11 cellular contexts compared by ENCODE assay signal in the genomic region with DNA sequence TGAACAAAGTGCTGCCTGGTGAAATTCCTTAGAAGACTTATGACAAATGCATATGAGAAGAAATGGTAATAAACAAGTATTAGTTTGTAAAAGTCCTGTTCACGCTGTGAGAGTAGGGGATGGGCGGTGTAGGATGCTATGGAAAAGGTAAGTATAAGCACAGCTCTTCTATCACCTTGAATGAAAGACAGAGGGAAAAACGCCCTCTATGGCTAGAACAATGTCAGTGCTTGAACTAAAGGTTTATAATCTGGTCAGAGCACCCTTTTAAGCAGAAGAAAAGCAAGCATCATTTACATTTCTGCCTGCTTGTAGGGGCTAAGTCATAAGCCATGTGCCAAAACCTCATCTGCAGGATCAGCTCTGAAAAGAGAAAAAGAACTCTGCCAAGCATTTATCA.
A peak's percentile ranks its signal among the peaks of the same experiment; 100 is the strongest.
DNase-seq lines count a peak whose midpoint lies in the region; ATAC-seq and TF ChIP-seq lines count a peak whose summit lies in the region.
"Had no signal": no experiment of that assay in that cellular context is flagged by ENCODE, and none has a peak within 500 bp of the region (broad histone marks: within the 10 kb centered on the region; RNA-seq: fewer than 3 reads in every experiment).

No MANE protein-coding gene starts in this region.

- H3K4me3 ChIP-seq in dorsolateral prefrontal cortex (no peak overlapping the region), smooth muscle cell (no peak overlapping the region)

- H3K4me1 ChIP-seq in smooth muscle cell (ENCODE audit: low read depth) = peaks cover 4% of the 10 kb centered on the region

- H3K4me2 ChIP-seq in smooth muscle cell = no peak overlapping the region

- TF ChIP-seq CTCF in dorsolateral prefrontal cortex (IDR thresholded peaks at IDR 0.05 in 54 of 56, conservative IDR thresholded peaks at IDR 0.05 in 2 of 56; ENCODE audit: low read depth in 1 of 56, partially characterized antibody in 56 of 56) = peak in 50 of 56 donors; percentile 8 to 63 (median 36)
- TF ChIP-seq CTCF in smooth muscle cell (IDR thresholded peaks at IDR 0.05; ENCODE audit: borderline replicate concordance, insufficient read depth, poor library complexity, severe bottlenecking) = peak; percentile 32

- H4K20me1 ChIP-seq in smooth muscle cell (ENCODE audit: low read depth) = no peaks in the 10 kb centered on the region

- intact Hi-C loops in dorsolateral prefrontal cortex (cut with DNase I) = loop anchor here (10.0 kb wide), 3 partner anchors 59 to 601 kb away; a partner anchor contains a TSS

- peak overlapping the region; percentile 83 for H3K9ac ChIP-seq in smooth muscle cell (ENCODE audit: low read depth)

- WGBS in smooth muscle cell (ENCODE audit: low lambda C conversion rate) = 68% methylated on average over 3 of the region's 3 CpGs

- no peak for ATAC-seq in GM19395 (IDR thresholded peaks at IDR 0.05; ENCODE audit: unreplicated experiment)

- H3K27me3 ChIP-seq in dorsolateral prefrontal cortex (no peaks in the 10 kb centered on the region), smooth muscle cell (ENCODE audit: low read depth) (no peaks in the 10 kb centered on the region)

- no peaks in the 10 kb centered on the region for H3K9me3 ChIP-seq in smooth muscle cell (replicated peaks; ENCODE audit: low read depth)

- no peak overlapping the region for H2AFZ ChIP-seq in smooth muscle cell (ENCODE audit: low read depth)

- H3K27ac ChIP-seq in dorsolateral prefrontal cortex (peak overlapping the region in 19 of 59 donors; percentile 8 to 81 (median 71)), smooth muscle cell (ENCODE audit: low read depth) (peak overlapping the region; percentile 95), substantia nigra (ENCODE audit: low read depth, low read length, poor library complexity, severe bottlenecking) (no peak overlapping the region)
- H3K27ac ChIP-seq: HL-60 had no signal

- H3F3A ChIP-seq in smooth muscle cell (ENCODE audit: low read depth) = peaks cover 14% of the 10 kb centered on the region

- no peaks in the 10 kb centered on the region for H3K36me3 ChIP-seq in smooth muscle cell (ENCODE audit: low read depth)

- peaks cover 23% of the 10 kb centered on the region for H3K79me2 ChIP-seq in smooth muscle cell (ENCODE audit: low read depth)

- DNase-seq in NCI-H2107 treated with DMSO at 0.1 percent for 48 hours (lab: John Stamatoyannopoulos, UW; ENCODE audit: unreplicated experiment) = peak; percentile 20
- no peak for DNase-seq in NCI-H2107 (lab: John Stamatoyannopoulos, UW)
- DNase-seq in NCI-H524 treated with DMSO at 0.1 percent for 48 hours (lab: John Stamatoyannopoulos, UW) = peak; percentile 17
- DNase-seq in dorsolateral prefrontal cortex = no peak
- no peak for DNase-seq in smooth muscle cell (lab: John Stamatoyannopoulos, UW; ENCODE audit: unreplicated experiment)
- no peak for DNase-seq in SKM-1 (lab: John Stamatoyannopoulos, UW; ENCODE audit: unreplicated experiment)
- no peak for DNase-seq in substantia nigra (lab: John Stamatoyannopoulos, UW)
- DNase-seq: activated T-cell treated with anti-CD3 and anti-CD28 coated beads, Interleukin-2, amount 50 U/mL, for 72 hours; CD8-positive, alpha-beta memory T cell had no signal

Comparison
In these comparisons a context has a peak if more than half of its experiments do, and no peak if none do; other contexts are left out.
1. DNase-seq: peak in NCI-H2107 treated with DMSO at 0.1 percent for 48 hours (single experiment) and NCI-H524 treated with DMSO at 0.1 percent for 48 hours (single experiment); none in NCI-H2107 (single experiment), dorsolateral prefrontal cortex (0 of 10), smooth muscle cell (single experiment), SKM-1 (single experiment) and substantia nigra (0 of 49).